ENCODE assay signal across 8 cellular contexts in the genomic region with DNA sequence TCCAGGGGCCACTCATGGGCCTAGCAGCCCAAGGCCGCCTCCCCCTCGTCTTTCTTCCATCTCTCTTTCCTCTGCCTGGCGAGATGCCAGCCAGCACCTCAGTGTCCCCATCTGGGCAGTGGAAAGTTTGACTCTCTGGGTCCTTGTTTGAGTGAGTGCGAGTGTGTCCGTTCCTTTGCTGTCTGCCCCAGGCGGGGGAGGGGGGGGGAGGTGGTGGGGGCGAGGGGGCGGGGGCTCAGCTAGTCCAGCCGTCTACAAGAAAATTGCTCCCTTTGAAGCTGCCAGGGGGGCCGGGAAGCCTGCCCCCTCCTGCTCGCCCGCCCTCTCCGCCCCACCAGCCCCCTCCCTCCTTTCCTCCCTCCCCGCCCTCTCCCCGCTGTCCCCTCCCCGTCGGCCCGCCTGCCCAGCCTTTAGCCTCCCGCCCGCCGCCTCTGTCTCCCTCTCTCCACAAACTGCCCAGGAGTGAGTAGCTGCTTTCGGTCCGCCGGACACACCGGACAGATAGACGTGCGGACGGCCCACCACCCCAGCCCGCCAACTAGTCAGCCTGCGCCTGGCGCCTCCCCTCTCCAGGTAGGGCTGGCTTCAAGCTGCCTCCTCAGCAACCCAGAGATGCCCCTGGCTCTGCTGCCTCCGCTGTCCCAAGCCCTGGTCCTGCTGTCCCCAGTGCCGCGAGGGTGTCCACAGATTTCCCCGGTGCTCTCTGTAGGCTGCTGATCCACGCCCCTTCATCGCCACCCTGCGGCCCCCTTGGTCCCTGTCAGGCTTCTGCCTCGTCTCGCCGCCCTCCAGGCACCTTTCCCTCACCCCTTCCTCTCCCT. TPM values are rescaled to one million over a fixed set of nuclear protein-coding genes. Genes with fewer than 3 reads are reported as not detected.
DNase-seq lines count a peak whose midpoint lies in the region; ATAC-seq, FAIRE-seq and TF ChIP-seq lines count a peak whose summit lies in the region.

A gene (plus strand): TSS at position 440 of the 821 bp plus-strand sequence. CDS start 9,652 bp downstream, outside the sequence.

- peak within 1 kb of the TSS; percentile 69 for H3K4me2 ChIP-seq in endothelial cell of umbilical vein (ENCODE audit: insufficient read depth, low read length)

- H3K4me3 ChIP-seq in endothelial cell of umbilical vein (replicated peaks in 1 of 3; ENCODE audit: insufficient read depth in 1 of 3, low read depth in 1 of 3, low read length in 3 of 3), result peak within 1 kb of the TSS; percentile 10 to 78 (median 65)

- H3K36me3 ChIP-seq in endothelial cell of umbilical vein (ENCODE audit: control insufficient read depth in 2 of 2, extremely low read depth in 1 of 2, insufficient read depth in 2 of 2, low read length in 2 of 2), result peaks cover 0 to 8% of the 10 kb centered on the region in 2 experiments

- peak within 1 kb of the TSS; percentile 49 for H3K9ac ChIP-seq in endothelial cell of umbilical vein (replicated peaks; ENCODE audit: extremely low read depth, insufficient read depth, low read length)

- CTCF ChIA-PET in endothelial cell of umbilical vein (lab: Charles Lee), result interaction anchor here (0.8 to 9.4 kb wide), 7 partner anchors 11 to 553 kb away, joined by 3 to 189 read pairs (median 10); a partner anchor contains a TSS

- peaks cover 15% of the 10 kb centered on the region for H3K79me2 ChIP-seq in endothelial cell of umbilical vein (ENCODE audit: control insufficient read depth, insufficient read depth, low read length)

- POLR2A ChIA-PET in endothelial cell of umbilical vein (lab: Charles Lee), result interaction anchor here (1.1 to 3.0 kb wide), 3 partner anchors 18 to 23 kb away, joined by 6 to 9 read pairs (median 7); a partner anchor contains a TSS

- peak; percentile 30 to 48 for TF ChIP-seq CTCF in endothelial cell of umbilical vein (IDR thresholded peaks at IDR 0.05; ENCODE audit: extremely low read depth in 1 of 2, insufficient read depth in 1 of 2, low read depth in 1 of 2, low read length in 2 of 2)

- no peaks in the 10 kb centered on the region for H4K20me1 ChIP-seq in endothelial cell of umbilical vein (replicated peaks; ENCODE audit: control insufficient read depth, extremely low read depth, insufficient read depth, low read length)

- intact Hi-C loops in endothelial cell of umbilical vein (cut with micrococcal nuclease), result loop anchor here (1.0 kb wide), 1 partner anchor 23 kb away; no protein-coding TSS in a partner anchor

- no peaks in the 10 kb centered on the region for H3K9me1 ChIP-seq in endothelial cell of umbilical vein (replicated peaks; ENCODE audit: control insufficient read depth, extremely low read depth, insufficient read depth, low read length)

- BruUV-seq in endothelial cell of umbilical vein (replicated peaks; lab: Mats Ljungman, UMichigan), result TSS peak; percentile 60

- dilution Hi-C loops in endothelial cell of umbilical vein (cut with MboI; ENCODE audit: extremely low pct_ligation_motif_present, low sequenced_read_pairs), result no loop called here

- H3K27me3 ChIP-seq in endothelial cell of umbilical vein (ENCODE audit: control insufficient read depth in 2 of 2, insufficient read depth in 2 of 2, low read length in 2 of 2), result no peaks in the 10 kb centered on the region

- ATAC-seq in GM18858 (IDR thresholded peaks at IDR 0.05; ENCODE audit: unreplicated experiment) (no peak), HG03432 (IDR thresholded peaks at IDR 0.05; ENCODE audit: unreplicated experiment) (no peak)

- DNase-seq in AG20443 (ENCODE audit: low spot score), result peak; percentile 66
- peak; percentile 6 for DNase-seq in NCI-H146 treated with DMSO at 0.1 percent for 48 hours (lab: John Stamatoyannopoulos, UW; ENCODE audit: unreplicated experiment)
- DNase-seq in endothelial cell of umbilical vein (ENCODE audit: low read depth, low spot score), result peak; percentile 81
- DNase-seq in mesenteric fat pad (ENCODE audit: low spot score), result no peak
- DNase-seq in GDM1 (lab: John Stamatoyannopoulos, UW), result no peak
- DNase-seq in DMS114 treated with DMSO at 0.1 percent for 48 hours (lab: John Stamatoyannopoulos, UW; ENCODE audit: unreplicated experiment), result no peak

- H3K9me3 ChIP-seq in endothelial cell of umbilical vein (replicated peaks; ENCODE audit: control insufficient read depth, insufficient read depth, low read length), result no peaks in the 10 kb centered on the region

- peak within 1 kb of the TSS; percentile 80 for H3K27ac ChIP-seq in endothelial cell of umbilical vein (ENCODE audit: insufficient read depth, low read depth, low read length)

- peak within 1 kb of the TSS; percentile 49 for H2AFZ ChIP-seq in endothelial cell of umbilical vein (ENCODE audit: low read depth, low read length)

- peaks cover 34% of the 10 kb centered on the region for H3K4me1 ChIP-seq in endothelial cell of umbilical vein (ENCODE audit: control insufficient read depth, extremely low read depth, insufficient read depth, low read length)

- peak; percentile 88 for FAIRE-seq in endothelial cell of umbilical vein (lab: Jason Lieb, UNC)

- peak; percentile 75 for TF ChIP-seq POLR2A in endothelial cell of umbilical vein (IDR thresholded peaks at IDR 0.05; ENCODE audit: low read depth, low read length)

TF ChIP-seq in endothelial cell of umbilical vein, 7 proteins besides CTCF, POLR2A, EP300 and RAD21:
- TF ChIP-seq POLR2AphosphoS5 (IDR thresholded peaks at IDR 0.05; ENCODE audit: insufficient read depth, low read depth, low read length) (peak; percentile 38), FOS (IDR thresholded peaks at IDR 0.05; ENCODE audit: borderline replicate concordance, insufficient read depth, low read length) (no peak)

RNA-seq across cellular contexts. Expression of the gene that starts here (rescaled TPM):
- 453 and 479 TPM in 2 replicates for total RNA-seq in endothelial cell of umbilical vein
- 879 and 880 TPM in 2 replicates for polyA plus RNA-seq in endothelial cell of umbilical vein
- 626 and 746 TPM in 2 replicates for polyA plus RNA-seq in endothelial cell of umbilical vein (2011; cell fraction: cytosol; rRNA removed)
- polyA plus RNA-seq in endothelial cell of umbilical vein (2011; cell fraction: nucleus; rRNA removed), result 244 and 299 TPM in 2 replicates
- polyA plus RNA-seq in endothelial cell of umbilical vein (2012), result 316 and 701 TPM in 2 replicates
- polyA minus RNA-seq in endothelial cell of umbilical vein, result 471 and 514 TPM in 2 replicates
- not detected for polyA minus RNA-seq in endothelial cell of umbilical vein (2011; cell fraction: cytosol; rRNA and poly(A)+ RNA removed)
- polyA minus RNA-seq in endothelial cell of umbilical vein (2011; cell fraction: nucleus; rRNA and poly(A)+ RNA removed), result 104 and 164 TPM in 2 replicates
- total RNA-seq in mesenteric fat pad, result 72.1 TPM

Comparison
In these comparisons a context has a peak if more than half of its experiments do, and no peak if none do; other contexts are left out.
1. DNase-seq: peak in AG20443 (single experiment), NCI-H146 treated with DMSO at 0.1 percent for 48 hours (single experiment) and endothelial cell of umbilical vein (single experiment); none in mesenteric fat pad (single experiment), GDM1 (single experiment) and DMS114 treated with DMSO at 0.1 percent for 48 hours (single experiment).